9 cellular contexts compared by ENCODE assay signal in the genomic region with DNA sequence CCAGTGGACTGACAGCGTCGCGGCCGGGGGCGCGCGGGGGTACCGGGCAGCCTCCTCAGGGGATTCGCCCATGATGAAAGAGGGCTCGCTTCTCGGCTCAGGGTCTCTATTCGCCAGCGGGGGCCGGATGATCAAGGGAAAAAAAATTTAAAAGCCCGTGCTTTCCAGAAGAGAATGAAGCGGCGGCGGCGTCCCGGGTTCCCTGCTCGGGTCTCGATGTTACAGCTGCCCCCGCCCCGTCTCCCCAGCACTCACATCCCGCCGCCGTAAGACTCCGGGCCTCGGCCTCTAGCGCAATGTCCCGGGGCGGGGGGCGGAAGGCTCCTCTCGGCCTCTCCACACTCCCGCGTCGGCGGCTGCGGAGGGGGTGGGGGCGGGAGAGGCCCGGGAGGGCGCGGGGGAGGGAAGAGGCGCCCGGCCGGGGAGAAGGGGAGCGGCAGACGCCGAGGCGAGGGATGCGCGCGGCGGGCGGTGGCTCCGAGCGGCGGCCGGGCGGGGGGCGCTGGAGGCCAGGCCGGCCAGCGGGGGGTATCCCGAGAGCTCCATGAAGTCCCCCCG. TPM values are rescaled to one million over a fixed set of nuclear protein-coding genes. Genes with fewer than 3 reads are reported as not detected.
A peak's percentile ranks its signal among the peaks of the same experiment; 100 is the strongest.
DNase-seq lines count a peak whose midpoint lies in the region; ATAC-seq, FAIRE-seq and TF ChIP-seq lines count a peak whose summit lies in the region.
"Had no signal": no experiment of that assay in that cellular context is flagged by ENCODE, and none has a peak within 500 bp of the region (broad histone marks: within the 10 kb centered on the region; RNA-seq: fewer than 3 reads in every experiment).

No MANE protein-coding gene starts in this region.

- H2AFZ ChIP-seq in endothelial cell of umbilical vein (ENCODE audit: low read depth, low read length) = peak overlapping the region; percentile 69

- H4K20me1 ChIP-seq in endothelial cell of umbilical vein (replicated peaks; ENCODE audit: control insufficient read depth, extremely low read depth, insufficient read depth, low read length) = no peaks in the 10 kb centered on the region

- FAIRE-seq in endothelial cell of umbilical vein (lab: Jason Lieb, UNC) = no peak
- FAIRE-seq: bronchial epithelial cell had no signal

- no peak overlapping the region for H3K9ac ChIP-seq in endothelial cell of umbilical vein (replicated peaks; ENCODE audit: extremely low read depth, insufficient read depth, low read length)

- no peaks in the 10 kb centered on the region for H3K9me3 Mint-ChIP-seq in CD8-positive, alpha-beta T cell
- no peaks in the 10 kb centered on the region for H3K9me3 Mint-ChIP-seq in neural crest cell

- H3K9me3 ChIP-seq in CD8-positive, alpha-beta T cell (ENCODE audit: low read length) = no peaks in the 10 kb centered on the region
- H3K9me3 ChIP-seq in T-helper 17 cell (ENCODE audit: control insufficient read depth, low read length, poor library complexity, severe bottlenecking) (no peaks in the 10 kb centered on the region), endothelial cell of umbilical vein (replicated peaks; ENCODE audit: control insufficient read depth, insufficient read depth, low read length) (no peaks in the 10 kb centered on the region)

- no peaks in the 10 kb centered on the region for H3K36me3 Mint-ChIP-seq in CD8-positive, alpha-beta T cell
- peaks cover 6% of the 10 kb centered on the region for H3K36me3 Mint-ChIP-seq in T-helper 17 cell (ENCODE audit: low read depth)
- H3K36me3 Mint-ChIP-seq in neural crest cell (ENCODE audit: low read depth) = no peaks in the 10 kb centered on the region

- no peak for TF ChIP-seq CTCF in CD8-positive, alpha-beta T cell (IDR thresholded peaks at IDR 0.05)
- TF ChIP-seq CTCF in endothelial cell of umbilical vein (IDR thresholded peaks at IDR 0.05; ENCODE audit: extremely low read depth in 1 of 2, insufficient read depth in 1 of 2, low read depth in 1 of 2, low read length in 2 of 2) (no peak), neural crest cell (conservative IDR thresholded peaks at IDR 0.05) (no peak)

- CTCF ChIA-PET in CD8-positive, alpha-beta T cell (lab: Charles Lee) = interaction anchor here (1.0 kb wide), 1 partner anchor 14 kb away, joined by 5 read pairs; no protein-coding TSS in a partner anchor
- CTCF ChIA-PET in endothelial cell of umbilical vein (lab: Charles Lee) = interaction anchor here (1.3 kb wide), 1 partner anchor 28 kb away, joined by 4 read pairs; no protein-coding TSS in a partner anchor

- H3K4me3 Mint-ChIP-seq in CD8-positive, alpha-beta T cell = peak overlapping the region; percentile 70
- H3K4me3 Mint-ChIP-seq in T-helper 17 cell (peak overlapping the region; percentile 78), neural crest cell (peak overlapping the region; percentile 77)

- peak overlapping the region; percentile 43 for H3K4me3 ChIP-seq in CD8-positive, alpha-beta T cell (ENCODE audit: low read depth, low read length)
- peak overlapping the region in 1 of 3 experiments; percentile 21 for H3K4me3 ChIP-seq in endothelial cell of umbilical vein (replicated peaks in 1 of 3; ENCODE audit: insufficient read depth in 1 of 3, low read depth in 1 of 3, low read length in 3 of 3)

- H3K79me2 ChIP-seq in endothelial cell of umbilical vein (ENCODE audit: control insufficient read depth, insufficient read depth, low read length) = no peaks in the 10 kb centered on the region

- H3K4me2 ChIP-seq in endothelial cell of umbilical vein (ENCODE audit: insufficient read depth, low read length) = peak overlapping the region; percentile 62

- BruUV-seq in endothelial cell of umbilical vein (replicated peaks; lab: Mats Ljungman, UMichigan) = no TSS peak

- no peak overlapping the region for H3K27ac Mint-ChIP-seq in CD8-positive, alpha-beta T cell
- no peak overlapping the region for H3K27ac Mint-ChIP-seq in T-helper 17 cell
- H3K27ac Mint-ChIP-seq in neural crest cell (ENCODE audit: unreplicated experiment) = no peak overlapping the region

- dilution Hi-C loops in endothelial cell of umbilical vein (cut with MboI; ENCODE audit: extremely low pct_ligation_motif_present, low sequenced_read_pairs) = no loop called here

- H3K36me3 ChIP-seq in CD8-positive, alpha-beta T cell (ENCODE audit: insufficient read depth, low read length) = no peaks in the 10 kb centered on the region
- no peaks in the 10 kb centered on the region for H3K36me3 ChIP-seq in endothelial cell of umbilical vein (ENCODE audit: control insufficient read depth in 2 of 2, extremely low read depth in 1 of 2, insufficient read depth in 2 of 2, low read length in 2 of 2)

- POLR2A ChIA-PET in CD8-positive, alpha-beta T cell (lab: Charles Lee) = interaction anchor here (1.0 kb wide), 1 partner anchor 139 kb away, joined by 3 read pairs; no protein-coding TSS in a partner anchor
- POLR2A ChIA-PET in endothelial cell of umbilical vein (lab: Charles Lee) = no interaction called here

- no peak for TF ChIP-seq POLR2A in endothelial cell of umbilical vein (IDR thresholded peaks at IDR 0.05; ENCODE audit: low read depth, low read length)

- no peaks in the 10 kb centered on the region for H3K4me1 ChIP-seq in CD8-positive, alpha-beta T cell (ENCODE audit: insufficient read depth, low read length)
- H3K4me1 ChIP-seq in endothelial cell of umbilical vein (ENCODE audit: control insufficient read depth, extremely low read depth, insufficient read depth, low read length) = no peaks in the 10 kb centered on the region

- peaks cover 19% of the 10 kb centered on the region for H3K27me3 ChIP-seq in CD8-positive, alpha-beta T cell (ENCODE audit: insufficient read depth, low read length)
- H3K27me3 ChIP-seq in endothelial cell of umbilical vein (ENCODE audit: control insufficient read depth in 2 of 2, insufficient read depth in 2 of 2, low read length in 2 of 2) = peaks cover 32 to 44% of the 10 kb centered on the region in 2 experiments

- DNase-seq in CD8-positive, alpha-beta T cell = peak in 2 of 7 experiments; percentile 20 to 25
- DNase-seq in T-helper 17 cell = no peak
- DNase-seq in endothelial cell of umbilical vein (ENCODE audit: low read depth, low spot score) = no peak
- no peak for DNase-seq in neural crest cell (ENCODE audit: low read depth, low spot score)
- DNase-seq in activated gamma-delta T cell treated with Interleukin-2 at 50 U/mL for 16 hours = no peak
- DNase-seq in NCI-H1105 (lab: John Stamatoyannopoulos, UW) = no peak
- DNase-seq in NCI-H1930 (lab: John Stamatoyannopoulos, UW) = no peak

- peaks cover 34% of the 10 kb centered on the region for H3K27me3 Mint-ChIP-seq in CD8-positive, alpha-beta T cell (ENCODE audit: low read depth)
- peaks cover 47% of the 10 kb centered on the region for H3K27me3 Mint-ChIP-seq in T-helper 17 cell
- H3K27me3 Mint-ChIP-seq in neural crest cell (ENCODE audit: low read depth) = peaks cover 69% of the 10 kb centered on the region

- ATAC-seq in CD8-positive, alpha-beta T cell = peak; percentile 41
- ATAC-seq in T-helper 17 cell (peak; percentile 37), HG02885 (IDR thresholded peaks at IDR 0.05; ENCODE audit: poor library complexity, unreplicated experiment) (no peak)

- intact Hi-C loops in CD8-positive, alpha-beta T cell (cut with DNase I, micrococcal nuclease) = loop anchor here in 1 of 2 experiments (2.0 kb wide), 1 partner anchor 35 kb away; no protein-coding TSS in a partner anchor
- intact Hi-C loops in endothelial cell of umbilical vein (cut with micrococcal nuclease) = loop anchor here (1.0 to 2.0 kb wide), 2 partner anchors 10 to 15 kb away; no protein-coding TSS in a partner anchor

- no peak overlapping the region for H3K27ac ChIP-seq in CD8-positive, alpha-beta T cell (ENCODE audit: low read depth, low read length)
- H3K27ac ChIP-seq in endothelial cell of umbilical vein (ENCODE audit: insufficient read depth, low read depth, low read length) = no peak overlapping the region

- H3K9me1 ChIP-seq in endothelial cell of umbilical vein (replicated peaks; ENCODE audit: control insufficient read depth, extremely low read depth, insufficient read depth, low read length) = no peaks in the 10 kb centered on the region

- peaks cover 13% of the 10 kb centered on the region for H3K4me1 Mint-ChIP-seq in CD8-positive, alpha-beta T cell (ENCODE audit: low read depth)
- H3K4me1 Mint-ChIP-seq in T-helper 17 cell (peaks cover 6% of the 10 kb centered on the region), neural crest cell (no peaks in the 10 kb centered on the region)

TF ChIP-seq in endothelial cell of umbilical vein, 7 proteins besides CTCF, POLR2A, EP300 and RAD21 (continues in another document):
- no peak for TF ChIP-seq MYC (IDR thresholded peaks at IDR 0.05; ENCODE audit: low read depth, low read length)
- no peak for TF ChIP-seq POLR2AphosphoS5 (IDR thresholded peaks at IDR 0.05; ENCODE audit: insufficient read depth, low read depth, low read length)
- TF ChIP-seq FOS (IDR thresholded peaks at IDR 0.05; ENCODE audit: borderline replicate concordance, insufficient read depth, low read length) = no peak
- no peak for TF ChIP-seq GATA2 (IDR thresholded peaks at IDR 0.05; ENCODE audit: insufficient read depth, insufficient read length, low read depth, low read length)
- no peak for TF ChIP-seq JUN (IDR thresholded peaks at IDR 0.05; ENCODE audit: borderline replicate concordance, insufficient read depth, insufficient read length, low read depth)

RNA-seq across cellular contexts. Expression of a gene that starts 4.4 kb away (rescaled TPM):
- not detected for total RNA-seq in CD8-positive, alpha-beta T cell
- total RNA-seq in T-helper 17 cell = not detected
- 0.46 and 0.65 TPM in 2 replicates for total RNA-seq in endothelial cell of umbilical vein
- 0.08 TPM in 1 of 2 replicates, not detected in the other for polyA plus RNA-seq in endothelial cell of umbilical vein
- polyA plus RNA-seq in endothelial cell of umbilical vein (2011; cell fraction: cytosol; rRNA removed) = 0.14 and 0.25 TPM in 2 replicates
- 0.15 and 0.30 TPM in 2 replicates for polyA plus RNA-seq in endothelial cell of umbilical vein (2011; cell fraction: nucleus; rRNA removed)
- polyA plus RNA-seq in endothelial cell of umbilical vein (2012) = 0.17 TPM in 1 of 2 replicates, not detected in the other
- polyA minus RNA-seq in endothelial cell of umbilical vein = not detected in 2 replicates
- polyA minus RNA-seq in endothelial cell of umbilical vein (2011; cell fraction: cytosol; rRNA and poly(A)+ RNA removed) = not detected
- polyA minus RNA-seq in endothelial cell of umbilical vein (2011; cell fraction: nucleus; rRNA and poly(A)+ RNA removed) = not detected in 2 replicates
- total RNA-seq in neural crest cell = 0.14 and 0.34 TPM in 2 replicates
- total RNA-seq: bronchial epithelial cell had no signal

RNA-seq across cellular contexts. Expression of a gene that starts 18.7 kb away (rescaled TPM):
- not detected for total RNA-seq in CD8-positive, alpha-beta T cell
- total RNA-seq in T-helper 17 cell (not detected), endothelial cell of umbilical vein (not detected in 2 replicates), neural crest cell (not detected in 2 replicates)
- not detected in 2 replicates for polyA plus RNA-seq in endothelial cell of umbilical vein
- polyA plus RNA-seq in endothelial cell of umbilical vein (2011; cell fraction: cytosol; rRNA removed) = not detected in 2 replicates
- not detected in 2 replicates for polyA plus RNA-seq in endothelial cell of umbilical vein (2011; cell fraction: nucleus; rRNA removed)
- polyA plus RNA-seq in endothelial cell of umbilical vein (2012) = not detected in 2 replicates
- polyA minus RNA-seq in endothelial cell of umbilical vein = not detected in 2 replicates
- polyA minus RNA-seq in endothelial cell of umbilical vein (2011; cell fraction: cytosol; rRNA and poly(A)+ RNA removed) = not detected
- polyA minus RNA-seq in endothelial cell of umbilical vein (2011; cell fraction: nucleus; rRNA and poly(A)+ RNA removed) = not detected in 2 replicates
- total RNA-seq: bronchial epithelial cell had no signal
